8 cellular contexts compared by ENCODE assay signal in genomic region chr1:161314201-161314981, GRCh38. TPM values are rescaled to one million over a fixed set of nuclear protein-coding genes. Genes with fewer than 3 reads are reported as not detected.
DNase-seq lines count a peak whose midpoint lies in the region; ATAC-seq and TF ChIP-seq lines count a peak whose summit lies in the region.

Gene SDHC (plus strand): TSS chr1:161314381. CDS start chr1:161314406, 25 bp downstream.

- ATAC-seq in GM21786 (IDR thresholded peaks at IDR 0.05; ENCODE audit: unreplicated experiment) = peak; percentile 92
- ATAC-seq in natural killer cell = peak; percentile 95 to 98 (median 98)

- peak within 1 kb of the TSS; percentile 98 for H3K4me3 Mint-ChIP-seq in activated T-helper 2 cell treated with anti-CD3 and anti-CD28 coated beads, Interferon-gamma antibody, Interleukin-2, Interleukin-4, amounts not matched to agents 10 μg/mL and 5 μg/mL and 100 μg/mL, durations not matched to agents 14 hours and 24 hours and 36 hours (ENCODE audit: low read depth)
- peak within 1 kb of the TSS; percentile 97 for H3K4me3 Mint-ChIP-seq in natural killer cell

- intact Hi-C loops in activated T-helper 2 cell treated with anti-CD3 and anti-CD28 coated beads, Interferon-gamma antibody, Interleukin-2, Interleukin-4, amounts not matched to agents 10 μg/mL and 5 μg/mL and 100 μg/mL, durations not matched to agents 14 hours and 24 hours and 36 hours (cut with micrococcal nuclease) = loop anchor here (1.0 to 2.0 kb wide), 2 partner anchors 8 to 88 kb away; partner anchors contain the start of gene TOMM40L
- intact Hi-C loops in natural killer cell (cut with micrococcal nuclease) = loop anchor here (1.0 kb wide), 1 partner anchor 8 kb away; no protein-coding TSS in a partner anchor

- peaks cover 2% of the 10 kb centered on the region for H3K27me3 Mint-ChIP-seq in activated T-helper 2 cell treated with anti-CD3 and anti-CD28 coated beads, Interferon-gamma antibody, Interleukin-2, Interleukin-4, amounts not matched to agents 10 μg/mL and 5 μg/mL and 100 μg/mL, durations not matched to agents 14 hours and 24 hours and 36 hours (ENCODE audit: low read depth)
- no peaks in the 10 kb centered on the region for H3K27me3 Mint-ChIP-seq in natural killer cell (ENCODE audit: low read depth in 2 of 2)

- DNase-seq in EH (ENCODE audit: low read depth) (peak; percentile 89), Kasumi-1 (lab: John Stamatoyannopoulos, UW) (peak; percentile 91 to 92), RPMI8226 (peak; percentile 91), fibroblast of peridontal ligament (ENCODE audit: extremely low read depth) (peak; percentile 90), natural killer cell (peak; percentile 90)
- DNase-seq in activated T-helper 2 cell treated with anti-CD3 and anti-CD28 coated beads, Interferon-gamma antibody, Interleukin-2, Interleukin-4, amounts not matched to agents 10 μg/mL and 5 μg/mL and 100 μg/mL, durations not matched to agents 14 hours and 24 hours and 36 hours (ENCODE audit: low spot score) = peak; percentile 85
- peak; percentile 83 for DNase-seq in stimulated activated naive CD4-positive, alpha-beta T cell treated with Interleukin-2 at 50 U/mL for 16 hours (lab: John Stamatoyannopoulos, UW)

- H3K4me1 Mint-ChIP-seq in activated T-helper 2 cell treated with anti-CD3 and anti-CD28 coated beads, Interferon-gamma antibody, Interleukin-2, Interleukin-4, amounts not matched to agents 10 μg/mL and 5 μg/mL and 100 μg/mL, durations not matched to agents 14 hours and 24 hours and 36 hours (ENCODE audit: low read depth) = peaks cover 25% of the 10 kb centered on the region
- peaks cover 24 to 26% of the 10 kb centered on the region in 2 donors for H3K4me1 Mint-ChIP-seq in natural killer cell

- no peak for TF ChIP-seq CTCF in natural killer cell (IDR thresholded peaks at IDR 0.05)

- no peaks in the 10 kb centered on the region for H3K9me3 Mint-ChIP-seq in activated T-helper 2 cell treated with anti-CD3 and anti-CD28 coated beads, Interferon-gamma antibody, Interleukin-2, Interleukin-4, amounts not matched to agents 10 μg/mL and 5 μg/mL and 100 μg/mL, durations not matched to agents 14 hours and 24 hours and 36 hours
- H3K9me3 Mint-ChIP-seq in natural killer cell = no peaks in the 10 kb centered on the region

- peak within 1 kb of the TSS; percentile 93 for H3K27ac Mint-ChIP-seq in activated T-helper 2 cell treated with anti-CD3 and anti-CD28 coated beads, Interferon-gamma antibody, Interleukin-2, Interleukin-4, amounts not matched to agents 10 μg/mL and 5 μg/mL and 100 μg/mL, durations not matched to agents 14 hours and 24 hours and 36 hours
- H3K27ac Mint-ChIP-seq in natural killer cell = peak within 1 kb of the TSS; percentile 98

- peaks cover 3% of the 10 kb centered on the region for H3K36me3 Mint-ChIP-seq in activated T-helper 2 cell treated with anti-CD3 and anti-CD28 coated beads, Interferon-gamma antibody, Interleukin-2, Interleukin-4, amounts not matched to agents 10 μg/mL and 5 μg/mL and 100 μg/mL, durations not matched to agents 14 hours and 24 hours and 36 hours (ENCODE audit: low read depth)
- no peaks in the 10 kb centered on the region for H3K36me3 Mint-ChIP-seq in natural killer cell

RNA-seq across cellular contexts. Expression of gene SDHC, which starts in this region (rescaled TPM):
- 186 and 190 TPM in 2 replicates for total RNA-seq in activated T-helper 2 cell treated with anti-CD3 and anti-CD28 coated beads, Interferon-gamma antibody, Interleukin-2, Interleukin-4, amounts not matched to agents 10 μg/mL and 5 μg/mL and 100 μg/mL, durations not matched to agents 14 hours and 24 hours and 36 hours
- total RNA-seq in natural killer cell = 10 to 100 TPM; 74.5 to 97.3 (median 86.0) TPM

Comparison
In these comparisons a context has a peak if more than half of its experiments do, and no peak if none do; other contexts are left out.
1. Peak in every context shown above with its lines: DNase-seq and ATAC-seq.